ENCODE assay signal across 9 cellular contexts in the genomic region with DNA sequence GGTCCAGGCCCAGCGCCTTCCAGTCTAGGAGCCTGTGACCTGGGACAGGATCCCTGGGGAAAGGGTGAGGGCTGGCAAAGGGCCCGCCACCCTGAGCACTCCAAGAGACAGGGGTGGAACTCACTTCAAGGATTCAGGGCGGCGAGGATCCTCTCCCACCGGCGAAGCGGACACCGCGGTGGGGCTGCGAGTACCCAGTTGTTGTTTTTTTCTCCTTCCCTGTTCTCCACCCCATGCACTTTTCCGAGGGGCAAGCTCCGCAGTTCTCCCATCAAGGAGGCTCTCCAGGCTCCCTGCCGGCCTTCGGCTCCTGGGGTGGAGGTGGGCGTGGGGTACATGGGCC. TPM values are rescaled to one million over a fixed set of nuclear protein-coding genes. Genes with fewer than 3 reads are reported as not detected.
DNase-seq lines count a peak whose midpoint lies in the region; ATAC-seq, FAIRE-seq and TF ChIP-seq lines count a peak whose summit lies in the region.
"Had no signal": no experiment of that assay in that cellular context is flagged by ENCODE, and none has a peak within 500 bp of the region (broad histone marks: within the 10 kb centered on the region; RNA-seq: fewer than 3 reads in every experiment).

No MANE protein-coding gene starts in this region.

- H3K4me1 Mint-ChIP-seq in Caco-2 (ENCODE audit: low read depth, unreplicated experiment): peaks cover 13% of the 10 kb centered on the region
- H3K4me1 Mint-ChIP-seq in activated T-helper 2 cell treated with anti-CD3 and anti-CD28 coated beads, Interferon-gamma antibody, Interleukin-2, Interleukin-4, amounts not matched to agents 10 μg/mL and 5 μg/mL and 100 μg/mL, durations not matched to agents 14 hours and 24 hours and 36 hours (ENCODE audit: low read depth): no peaks in the 10 kb centered on the region

- H3K9me3 ChIP-seq in Caco-2 (no peaks in the 10 kb centered on the region), WERI-Rb-1 (ENCODE audit: severe bottlenecking) (peaks cover 4% of the 10 kb centered on the region), pancreas (no peaks in the 10 kb centered on the region)

- H3K27ac ChIP-seq in WERI-Rb-1: no peak overlapping the region
- peak overlapping the region; percentile 42 to 63 (median 50) for H3K27ac ChIP-seq in pancreas

- no TSS peak for BruUV-seq in Caco-2 (replicated peaks; lab: Mats Ljungman, UMichigan)

- H3K27ac Mint-ChIP-seq in Caco-2 (ENCODE audit: unreplicated experiment): no peak overlapping the region
- no peak overlapping the region for H3K27ac Mint-ChIP-seq in activated T-helper 2 cell treated with anti-CD3 and anti-CD28 coated beads, Interferon-gamma antibody, Interleukin-2, Interleukin-4, amounts not matched to agents 10 μg/mL and 5 μg/mL and 100 μg/mL, durations not matched to agents 14 hours and 24 hours and 36 hours

- H3K4me3 ChIP-seq in Caco-2 (ENCODE audit: low read depth, low read length): peak overlapping the region; percentile 54
- peak overlapping the region; percentile 43 for H3K4me3 ChIP-seq in WERI-Rb-1 (ENCODE audit: low read depth, low read length)
- peak overlapping the region in 3 of 4 donors; percentile 48 to 71 (median 54) for H3K4me3 ChIP-seq in pancreas

- intact Hi-C loops in Caco-2 (cut with micrococcal nuclease; ENCODE audit: unreplicated experiment): loop anchor here (10.0 kb wide), 1 partner anchor 96 kb away; no protein-coding TSS in a partner anchor
- intact Hi-C loops in left ventricle myocardium superior (cut with micrococcal nuclease): no loop called here
- intact Hi-C loops in pancreas (cut with DNase I): no loop called here
- intact Hi-C loops in activated T-helper 2 cell treated with anti-CD3 and anti-CD28 coated beads, Interferon-gamma antibody, Interleukin-2, Interleukin-4, amounts not matched to agents 10 μg/mL and 5 μg/mL and 100 μg/mL, durations not matched to agents 14 hours and 24 hours and 36 hours (cut with micrococcal nuclease): no loop called here

- 58 to 59% methylated on average over 14 to 15 of the region's 15 CpGs for WGBS in pancreas, 2 donors

- FAIRE-seq in pancreas (lab: Jason Lieb, UNC): no peak

- H3K4me3 Mint-ChIP-seq in Caco-2 (ENCODE audit: unreplicated experiment): peak overlapping the region; percentile 69
- no peak overlapping the region for H3K4me3 Mint-ChIP-seq in activated T-helper 2 cell treated with anti-CD3 and anti-CD28 coated beads, Interferon-gamma antibody, Interleukin-2, Interleukin-4, amounts not matched to agents 10 μg/mL and 5 μg/mL and 100 μg/mL, durations not matched to agents 14 hours and 24 hours and 36 hours (ENCODE audit: low read depth)

- no peaks in the 10 kb centered on the region for H3K36me3 Mint-ChIP-seq in Caco-2 (ENCODE audit: insufficient read depth, unreplicated experiment)
- H3K36me3 Mint-ChIP-seq in activated T-helper 2 cell treated with anti-CD3 and anti-CD28 coated beads, Interferon-gamma antibody, Interleukin-2, Interleukin-4, amounts not matched to agents 10 μg/mL and 5 μg/mL and 100 μg/mL, durations not matched to agents 14 hours and 24 hours and 36 hours (ENCODE audit: low read depth): no peaks in the 10 kb centered on the region

- H3K4me1 ChIP-seq in Caco-2 (peaks cover 7% of the 10 kb centered on the region; the same call in 1 of the 2 replicates), pancreas (peaks cover 0 to 7% (median 0%) of the 10 kb centered on the region in 3 donors)

- ATAC-seq in left ventricle myocardium superior (peak; percentile 27), pancreas (peak in 3 of 4 donors; percentile 11 to 21 (median 15)), HG02798 (IDR thresholded peaks at IDR 0.05; ENCODE audit: poor library complexity, unreplicated experiment) (no peak)

- TF ChIP-seq CTCF in Caco-2 (IDR thresholded peaks at IDR 0.05; ENCODE audit: insufficient read depth in 1 of 2, low read depth in 1 of 2, low read length in 1 of 2, severe bottlenecking in 1 of 2, unreplicated experiment in 1 of 2) (no peak), WERI-Rb-1 (IDR thresholded peaks at IDR 0.05; ENCODE audit: low read depth, low read length) (no peak), pancreas (IDR thresholded peaks at IDR 0.05) (no peak)

- H3K27me3 Mint-ChIP-seq in Caco-2 (ENCODE audit: insufficient read depth, unreplicated experiment): peaks cover 3% of the 10 kb centered on the region
- peaks cover 61% of the 10 kb centered on the region for H3K27me3 Mint-ChIP-seq in activated T-helper 2 cell treated with anti-CD3 and anti-CD28 coated beads, Interferon-gamma antibody, Interleukin-2, Interleukin-4, amounts not matched to agents 10 μg/mL and 5 μg/mL and 100 μg/mL, durations not matched to agents 14 hours and 24 hours and 36 hours (ENCODE audit: low read depth)

- CTCF ChIA-PET in Caco-2 (lab: Charles Lee): no interaction called here

- POLR2A ChIA-PET in Caco-2 (lab: Charles Lee): no interaction called here

- DNase-seq in Caco-2: no peak
- no peak for DNase-seq in WERI-Rb-1
- DNase-seq in left ventricle myocardium superior: peak; percentile 42
- peak in 2 of 6 donors; percentile 23 to 49 for DNase-seq in pancreas
- no peak for DNase-seq in activated T-helper 2 cell treated with anti-CD3 and anti-CD28 coated beads, Interferon-gamma antibody, Interleukin-2, Interleukin-4, amounts not matched to agents 10 μg/mL and 5 μg/mL and 100 μg/mL, durations not matched to agents 14 hours and 24 hours and 36 hours (ENCODE audit: low spot score)
- DNase-seq in iPS-NIHi11 (ENCODE audit: low spot score): no peak
- DNase-seq in NCI-H1436 (lab: John Stamatoyannopoulos, UW): no peak
- DNase-seq: NCI-H1694 had no signal

- no peaks in the 10 kb centered on the region for H3K36me3 ChIP-seq in Caco-2 (ENCODE audit: control insufficient read depth, insufficient read depth, low read length)
- no peaks in the 10 kb centered on the region for H3K36me3 ChIP-seq in WERI-Rb-1
- no peaks in the 10 kb centered on the region for H3K36me3 ChIP-seq in pancreas

- H3K27me3 ChIP-seq in Caco-2 (replicated peaks; ENCODE audit: control insufficient read depth, insufficient read depth, low read length): no peaks in the 10 kb centered on the region
- H3K27me3 ChIP-seq in WERI-Rb-1 (ENCODE audit: insufficient read depth, low read depth, severe bottlenecking): peaks cover 4% of the 10 kb centered on the region
- no peaks in the 10 kb centered on the region for H3K27me3 ChIP-seq in pancreas

- no peaks in the 10 kb centered on the region for H3K9me3 Mint-ChIP-seq in Caco-2 (ENCODE audit: unreplicated experiment)
- H3K9me3 Mint-ChIP-seq in activated T-helper 2 cell treated with anti-CD3 and anti-CD28 coated beads, Interferon-gamma antibody, Interleukin-2, Interleukin-4, amounts not matched to agents 10 μg/mL and 5 μg/mL and 100 μg/mL, durations not matched to agents 14 hours and 24 hours and 36 hours: no peaks in the 10 kb centered on the region

RNA-seq across cellular contexts. Expression of gene PAQR5, which starts 0.4 kb away (rescaled TPM):
- total RNA-seq in Caco-2 (2022): 3.4 and 5.4 TPM in 2 replicates
- total RNA-seq in left ventricle myocardium superior: 1.7 TPM
- total RNA-seq in pancreas: 1 to 10 TPM; 5.2 to 9.4 (median 6.6) TPM
- 1 to 10 TPM; 5.7 to 6.3 TPM for polyA plus RNA-seq in pancreas
- total RNA-seq in activated T-helper 2 cell treated with anti-CD3 and anti-CD28 coated beads, Interferon-gamma antibody, Interleukin-2, Interleukin-4, amounts not matched to agents 10 μg/mL and 5 μg/mL and 100 μg/mL, durations not matched to agents 14 hours and 24 hours and 36 hours: not detected in 2 replicates
